17 cellular contexts compared by ENCODE assay signal in the genomic region with DNA sequence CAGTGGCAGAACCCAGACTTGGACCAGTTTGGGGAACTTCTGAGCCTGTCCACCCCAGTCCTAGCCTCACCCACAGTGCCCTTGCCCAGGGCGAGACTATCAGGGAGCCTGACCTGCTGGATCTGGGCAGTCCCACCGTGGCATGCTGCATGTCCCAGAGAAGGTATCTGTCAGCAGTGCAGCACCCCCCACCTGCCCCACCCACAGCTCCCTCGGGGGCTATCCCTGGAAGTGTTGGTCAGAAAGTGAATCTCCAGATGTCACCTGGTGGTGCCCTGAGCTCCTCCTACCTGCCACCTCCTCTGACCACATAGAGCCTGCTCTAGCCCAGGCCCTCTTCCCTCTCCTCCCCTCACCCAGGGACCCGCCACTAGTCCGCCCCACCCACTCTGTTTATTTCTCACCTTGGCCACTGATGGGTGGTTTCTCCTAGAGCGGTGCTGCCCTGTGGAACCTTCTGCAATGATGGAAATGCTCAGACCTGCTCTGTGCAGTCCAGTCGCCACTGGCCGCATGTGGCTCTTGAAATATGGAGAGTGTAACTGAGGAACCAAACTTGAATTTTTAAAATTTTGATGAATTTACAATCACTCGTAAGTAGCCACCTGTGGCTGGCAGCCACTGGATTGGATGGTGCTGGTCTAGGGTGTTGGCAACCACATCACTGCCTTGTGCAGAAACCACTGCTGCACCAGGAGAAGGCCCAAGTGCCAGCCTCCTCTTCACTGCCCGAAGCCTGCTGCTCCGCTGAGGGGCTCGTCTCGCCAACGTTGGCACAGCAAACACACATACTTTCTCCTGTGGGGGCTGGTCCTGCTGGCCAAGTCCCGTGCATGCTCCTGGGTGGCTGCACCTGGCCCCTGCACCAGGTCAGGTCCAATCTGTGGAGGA. TPM values are rescaled to one million over a fixed set of nuclear protein-coding genes. Genes with fewer than 3 reads are reported as not detected.
DNase-seq lines count a peak whose midpoint lies in the region; ATAC-seq and TF ChIP-seq lines count a peak whose summit lies in the region.
"Had no signal": no experiment of that assay in that cellular context is flagged by ENCODE, and none has a peak within 500 bp of the region (broad histone marks: within the 10 kb centered on the region; RNA-seq: fewer than 3 reads in every experiment).

No MANE protein-coding gene starts in this region.

- H3K4me1 ChIP-seq in right atrium auricular region (peaks cover 0 to 16% of the 10 kb centered on the region in 2 donors), lower lobe of right lung (peaks cover 10% of the 10 kb centered on the region)
- H3K4me1 ChIP-seq: A549 had no signal

- no peaks in the 10 kb centered on the region for H3K27me3 Mint-ChIP-seq in central memory CD8-positive, alpha-beta T cell

- no peak overlapping the region for H3K27ac Mint-ChIP-seq in central memory CD8-positive, alpha-beta T cell (ENCODE audit: low read depth)

- H3K27ac ChIP-seq in right atrium auricular region (no peak overlapping the region), lower lobe of right lung (no peak overlapping the region), temporal lobe (ENCODE audit: low read depth, low read length) (peak overlapping the region; percentile 96)
- H3K27ac ChIP-seq: A549 had no signal

- peaks cover 22% of the 10 kb centered on the region for H3K4me1 Mint-ChIP-seq in central memory CD8-positive, alpha-beta T cell

- peaks cover 5% of the 10 kb centered on the region for H3K36me3 ChIP-seq in right atrium auricular region
- peaks cover 15% of the 10 kb centered on the region for H3K36me3 ChIP-seq in lower lobe of right lung

- H3K9me3 ChIP-seq in right atrium auricular region (peaks cover 0 to 10% of the 10 kb centered on the region in 2 donors), lower lobe of right lung (no peaks in the 10 kb centered on the region)
- H3K9me3 ChIP-seq: A549 had no signal

- H3K4me3 ChIP-seq in right atrium auricular region (no peak overlapping the region), lower lobe of right lung (no peak overlapping the region)
- H3K4me3 ChIP-seq: A549, GM12878 had no signal

- ATAC-seq in Right ventricle myocardium superior (ENCODE audit: poor library complexity) (no peak), lower lobe of right lung (no peak)
- ATAC-seq in central memory CD8-positive, alpha-beta T cell (replicated peaks; ENCODE audit: extremely low read depth, poor library complexity, severe bottlenecking): peak; percentile 29
- ATAC-seq: GM12878 had no signal

- DNase-seq in Right ventricle myocardium superior: peak; percentile 31
- DNase-seq in right atrium auricular region (ENCODE audit: low spot score): no peak
- no peak for DNase-seq in central memory CD8-positive, alpha-beta T cell (ENCODE audit: low spot score in 2 of 2)
- DNase-seq in lower lobe of right lung: peak; percentile 41
- no peak for DNase-seq in NCI-H748 treated with DMSO at 0.1 percent for 48 hours (lab: John Stamatoyannopoulos, UW)
- DNase-seq in hippocampal formation (lab: John Stamatoyannopoulos, UW): no peak
- no peak for DNase-seq in AG08395 (ENCODE audit: low spot score)
- DNase-seq: DMS79, KG1, NCI-H1092 treated with DMSO at 0.1 percent for 48 hours, NCI-H1694, NCI-H2107, NCI-H345, NCI-H526 treated with DMSO at 0.1 percent for 48 hours had no signal

- H3K4me3 Mint-ChIP-seq in central memory CD8-positive, alpha-beta T cell: peak overlapping the region; percentile 40

- H3K36me3 Mint-ChIP-seq in central memory CD8-positive, alpha-beta T cell (ENCODE audit: insufficient read depth): peaks cover 2% of the 10 kb centered on the region

- H3K27me3 ChIP-seq in right atrium auricular region (no peaks in the 10 kb centered on the region), lower lobe of right lung (ENCODE audit: low read depth) (no peaks in the 10 kb centered on the region)

- intact Hi-C loops in Right ventricle myocardium superior (cut with DNase I): no loop called here
- intact Hi-C loops in lower lobe of right lung (cut with DNase I): no loop called here

- no peak for TF ChIP-seq CTCF in right atrium auricular region (IDR thresholded peaks at IDR 0.05)
- TF ChIP-seq CTCF in lower lobe of right lung (IDR thresholded peaks at IDR 0.05): no peak

- no peaks in the 10 kb centered on the region for H3K9me3 Mint-ChIP-seq in central memory CD8-positive, alpha-beta T cell

RNA-seq across cellular contexts. Expression of a gene that starts 13.1 kb away (rescaled TPM):
- total RNA-seq in Right ventricle myocardium superior: 40.7 TPM
- 10 to 100 TPM; 30.6 to 30.7 TPM for total RNA-seq in right atrium auricular region
- 18.2 TPM for total RNA-seq in lower lobe of right lung
- total RNA-seq in temporal lobe: 13.5 TPM

RNA-seq across cellular contexts. Expression of a gene that starts 55.7 kb away (rescaled TPM):
- 69.7 TPM for total RNA-seq in Right ventricle myocardium superior
- 100 to 1,000 TPM; 122 to 185 TPM for total RNA-seq in right atrium auricular region
- total RNA-seq in lower lobe of right lung: 40.8 TPM
- total RNA-seq in temporal lobe: 9.1 TPM

Comparison
In these comparisons a context has a peak if more than half of its experiments do, and no peak if none do; other contexts are left out.
1. DNase-seq: peak in Right ventricle myocardium superior (single experiment) and lower lobe of right lung (single experiment); none in right atrium auricular region (single experiment), central memory CD8-positive, alpha-beta T cell (0 of 2), NCI-H748 treated with DMSO at 0.1 percent for 48 hours (single experiment), hippocampal formation (0 of 2) and AG08395 (single experiment).